Comparison of ENCODE assay signal across 20 cellular contexts in the genomic region with DNA sequence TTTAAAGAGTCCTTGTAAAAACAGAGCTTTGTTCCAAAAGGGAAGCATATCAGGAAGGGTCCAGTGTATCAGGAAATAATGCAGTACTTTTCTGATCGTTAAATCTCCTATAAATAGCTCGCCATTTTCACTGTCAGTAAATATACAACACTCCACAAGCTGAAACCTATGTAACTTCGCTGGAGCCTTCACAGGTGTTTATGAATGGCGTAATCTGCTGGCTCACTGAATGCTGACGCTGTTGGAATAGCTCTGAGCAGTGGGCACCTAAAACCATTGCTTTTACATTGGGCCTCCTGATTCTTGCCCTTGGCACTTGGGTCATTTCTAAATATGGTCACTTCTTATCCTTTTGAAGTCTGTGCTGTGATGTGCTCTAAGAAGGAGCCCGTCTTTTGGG. TPM values are rescaled to one million over a fixed set of nuclear protein-coding genes. Genes with fewer than 3 reads are reported as not detected.
"Had no signal": no experiment of that assay in that cellular context is flagged by ENCODE, and none has a peak within 500 bp of the region (broad histone marks: within the 10 kb centered on the region; RNA-seq: fewer than 3 reads in every experiment).

No MANE protein-coding gene starts in this region.

- H3K27ac Mint-ChIP-seq: activated CD4-positive, alpha-beta memory T cell treated with anti-CD3 and anti-CD28 coated beads for 36 hours; activated naive CD4-positive, alpha-beta T cell treated with anti-CD3 and anti-CD28 coated beads, Interleukin-2, amount 50 U/mL, for 24 hours; nephron progenitor cell; stimulated activated effector memory CD8-positive, alpha-beta T cell treated with anti-CD3 and anti-CD28 coated beads, Interleukin-12 subunit alpha, Interleukin-12 subunit beta, amount 100 ng/mL, for 72 hours had no signal

- DNase-seq: activated CD4-positive, alpha-beta memory T cell treated with anti-CD3 and anti-CD28 coated beads for 36 hours; activated CD4-positive, alpha-beta T cell treated with anti-CD3 and anti-CD28 coated beads for 48 hours; activated gamma-delta T cell treated with Interleukin-2 at 50 U/mL for 16 hours; cortex of kidney; head of caudate nucleus; mesendoderm; mucosa of descending colon; nephron progenitor cell; right lobe of liver; stimulated activated CD4-positive, alpha-beta T cell treated with anti-CD3 and anti-CD28 coated beads, Interleukin-2, amount 100 ng/mL, for 24 hours; stomach; testis; trophoblast cell had no signal

- ATAC-seq: gastroesophageal sphincter; mucosa of descending colon; right lobe of liver; stimulated activated effector memory CD8-positive, alpha-beta T cell treated with anti-CD3 and anti-CD28 coated beads, Interleukin-12 subunit alpha, Interleukin-12 subunit beta, amount 100 ng/mL, for 72 hours had no signal

- H3K4me3 Mint-ChIP-seq: activated CD4-positive, alpha-beta memory T cell treated with anti-CD3 and anti-CD28 coated beads for 36 hours; activated naive CD4-positive, alpha-beta T cell treated with anti-CD3 and anti-CD28 coated beads, Interleukin-2, amount 50 U/mL, for 24 hours; nephron progenitor cell; stimulated activated effector memory CD8-positive, alpha-beta T cell treated with anti-CD3 and anti-CD28 coated beads, Interleukin-12 subunit alpha, Interleukin-12 subunit beta, amount 100 ng/mL, for 72 hours had no signal

- H3K9me3 ChIP-seq: gastroesophageal sphincter, mucosa of descending colon, right lobe of liver, stomach, testis had no signal

- H3K4me1 ChIP-seq: testis had no signal

- H3K36me3 Mint-ChIP-seq: activated CD4-positive, alpha-beta memory T cell treated with anti-CD3 and anti-CD28 coated beads for 36 hours; activated naive CD4-positive, alpha-beta T cell treated with anti-CD3 and anti-CD28 coated beads, Interleukin-2, amount 50 U/mL, for 24 hours; stimulated activated effector memory CD8-positive, alpha-beta T cell treated with anti-CD3 and anti-CD28 coated beads, Interleukin-12 subunit alpha, Interleukin-12 subunit beta, amount 100 ng/mL, for 72 hours had no signal

- H3K4me3 ChIP-seq: cardiac muscle cell, gastroesophageal sphincter, mucosa of descending colon, right lobe of liver, skin epidermis, stomach, testis had no signal

- H3K27me3 ChIP-seq: testis had no signal

- H3K36me3 ChIP-seq: cardiac muscle cell, gastroesophageal sphincter, right lobe of liver, stomach had no signal

- H3K27ac ChIP-seq: cardiac muscle cell, epithelial cell of prostate, gastroesophageal sphincter, right lobe of liver, skin epidermis, stomach, testis had no signal

RNA-seq across cellular contexts. Expression of a gene that starts 4.3 kb away (rescaled TPM):
- total RNA-seq: activated CD4-positive, alpha-beta memory T cell treated with anti-CD3 and anti-CD28 coated beads for 36 hours; T-helper 2 cell treated with Interferon-gamma antibody and Interleukin-4, amounts not matched to agents 100 ng/mL and 5 ng/mL, for 36 hours had no signal
